ENCODE assay signal across 15 cellular contexts in genomic region chr6:1814279-1814678, GRCh38.
A peak's percentile ranks its signal among the peaks of the same experiment; 100 is the strongest.
DNase-seq lines count a peak whose midpoint lies in the region; ATAC-seq and TF ChIP-seq lines count a peak whose summit lies in the region.
"Had no signal": no experiment of that assay in that cellular context is flagged by ENCODE, and none has a peak within 500 bp of the region (broad histone marks: within the 10 kb centered on the region; RNA-seq: fewer than 3 reads in every experiment).

No MANE protein-coding gene starts in this region.

- H3K4me3 Mint-ChIP-seq in natural killer cell treated with Interleukin-12 subunit alpha and Interleukin-12 subunit beta and Interleukin-15 and Interleukin-18, amount 100 ng/mL, for 72 hours, result no peak overlapping the region
- no peak overlapping the region for H3K4me3 Mint-ChIP-seq in CD4-positive, alpha-beta memory T cell
- H3K4me3 Mint-ChIP-seq in activated CD4-positive, alpha-beta memory T cell treated with anti-CD3 and anti-CD28 coated beads for 36 hours, result no peak overlapping the region
- H3K4me3 Mint-ChIP-seq: B cell; CD4-positive, alpha-beta T cell; H9 had no signal

- H3K9me3 Mint-ChIP-seq in natural killer cell treated with Interleukin-12 subunit alpha and Interleukin-12 subunit beta and Interleukin-15 and Interleukin-18, amount 100 ng/mL, for 72 hours, result no peaks in the 10 kb centered on the region
- H3K9me3 Mint-ChIP-seq in CD4-positive, alpha-beta memory T cell, result no peaks in the 10 kb centered on the region
- no peaks in the 10 kb centered on the region for H3K9me3 Mint-ChIP-seq in activated CD4-positive, alpha-beta memory T cell treated with anti-CD3 and anti-CD28 coated beads for 36 hours
- H3K9me3 Mint-ChIP-seq: CD4-positive, alpha-beta T cell; H9 had no signal

- H3K79me2 ChIP-seq in OCI-LY3 (ENCODE audit: low read length), result no peaks in the 10 kb centered on the region
- no peaks in the 10 kb centered on the region for H3K79me2 ChIP-seq in mammary epithelial cell (ENCODE audit: insufficient read depth, low read length)

- CTCF ChIA-PET in HEK293 (lab: Yijun Ruan, JAX), result interaction anchor here (0.6 kb wide), 2 partner anchors 9 to 12 kb away, joined by 3 read pairs; no protein-coding TSS in a partner anchor
- CTCF ChIA-PET in mammary epithelial cell (lab: Charles Lee; ENCODE audit: low non-redundant PET), result no interaction called here
- CTCF ChIA-PET in CD4-positive, alpha-beta memory T cell (lab: Charles Lee; ENCODE audit: partially characterized antibody), result no interaction called here
- CTCF ChIA-PET in activated CD4-positive, alpha-beta memory T cell treated with anti-CD3 and anti-CD28 coated beads for 36 hours (lab: Charles Lee), result interaction anchor here (0.7 kb wide), 1 partner anchor 652 kb away, joined by 4 read pairs; no protein-coding TSS in a partner anchor

- peaks cover 0 to 3% of the 10 kb centered on the region in 2 donors for H3K27me3 Mint-ChIP-seq in natural killer cell treated with Interleukin-12 subunit alpha and Interleukin-12 subunit beta and Interleukin-15 and Interleukin-18, amount 100 ng/mL, for 72 hours
- H3K27me3 Mint-ChIP-seq in CD4-positive, alpha-beta memory T cell, result no peaks in the 10 kb centered on the region
- no peaks in the 10 kb centered on the region for H3K27me3 Mint-ChIP-seq in activated CD4-positive, alpha-beta memory T cell treated with anti-CD3 and anti-CD28 coated beads for 36 hours
- H3K27me3 Mint-ChIP-seq: B cell; CD4-positive, alpha-beta T cell had no signal

- peak overlapping the region; percentile 60 for H2AFZ ChIP-seq in OCI-LY3 (ENCODE audit: low read depth, low read length)
- H2AFZ ChIP-seq in mammary epithelial cell (ENCODE audit: low read depth, low read length), result no peak overlapping the region

- no peak overlapping the region for H3K9ac ChIP-seq in OCI-LY3 (ENCODE audit: low read length)
- no peak overlapping the region for H3K9ac ChIP-seq in mammary epithelial cell (ENCODE audit: insufficient read depth, low read length)

- DNase-seq in coronary artery (ENCODE audit: low spot score) (no peak), sciatic nerve (ENCODE audit: low spot score) (no peak), mammary epithelial cell (no peak)
- no peak for DNase-seq in natural killer cell treated with Interleukin-12 subunit alpha and Interleukin-12 subunit beta and Interleukin-15 and Interleukin-18, amount 100 ng/mL, for 72 hours (ENCODE audit: low spot score)
- no peak for DNase-seq in CD4-positive, alpha-beta memory T cell
- no peak for DNase-seq in activated CD4-positive, alpha-beta memory T cell treated with anti-CD3 and anti-CD28 coated beads for 36 hours
- DNase-seq: C1 segment of cervical spinal cord; CD4-positive, alpha-beta T cell; DMS79 treated with DMSO at 0.1 percent for 48 hours; EL; GOT3; H9 had no signal

- in situ Hi-C loops in mammary epithelial cell (cut with MboI; ENCODE audit: low sequenced_read_pairs in 2 of 2), result no loop called here

- no peaks in the 10 kb centered on the region for H3K36me3 ChIP-seq in HEK293 (ENCODE audit: control insufficient read depth in 2 of 2, insufficient read depth in 1 of 2, low read length in 2 of 2)
- H3K36me3 ChIP-seq in OCI-LY3 (replicated peaks; ENCODE audit: low read depth, low read length), result no peaks in the 10 kb centered on the region
- H3K36me3 ChIP-seq in mammary epithelial cell (ENCODE audit: insufficient read depth, low read length), result no peaks in the 10 kb centered on the region
- no peaks in the 10 kb centered on the region for H3K36me3 ChIP-seq in CD4-positive, alpha-beta memory T cell (ENCODE audit: insufficient read depth, low read length)

- intact Hi-C loops in sciatic nerve (cut with DNase I), result no loop called here
- intact Hi-C loops in mammary epithelial cell (cut with micrococcal nuclease), result no loop called here
- intact Hi-C loops in CD4-positive, alpha-beta memory T cell (cut with micrococcal nuclease), result no loop called here
- intact Hi-C loops in activated CD4-positive, alpha-beta memory T cell treated with anti-CD3 and anti-CD28 coated beads for 36 hours (cut with micrococcal nuclease), result no loop called here

- H3K9me3 ChIP-seq in HEK293 (ENCODE audit: control insufficient read depth, insufficient read depth, low read depth, low read length), result no peaks in the 10 kb centered on the region
- H3K9me3 ChIP-seq in OCI-LY3 (ENCODE audit: insufficient read depth, low read length), result no peaks in the 10 kb centered on the region
- H3K9me3 ChIP-seq in mammary epithelial cell (replicated peaks; ENCODE audit: insufficient read depth, low read length), result no peaks in the 10 kb centered on the region
- H3K9me3 ChIP-seq in CD4-positive, alpha-beta memory T cell (ENCODE audit: control insufficient read depth in 1 of 2, low read length in 2 of 2), result no peaks in the 10 kb centered on the region

- POLR2A ChIA-PET in HEK293 (lab: Yijun Ruan, JAX), result no interaction called here
- POLR2A ChIA-PET in CD4-positive, alpha-beta memory T cell (lab: Charles Lee; ENCODE audit: partially characterized antibody), result no interaction called here
- POLR2A ChIA-PET in activated CD4-positive, alpha-beta memory T cell treated with anti-CD3 and anti-CD28 coated beads for 36 hours (lab: Charles Lee), result no interaction called here

- no peaks in the 10 kb centered on the region for H3K27me3 ChIP-seq in OCI-LY3 (ENCODE audit: low read depth, low read length)
- no peaks in the 10 kb centered on the region for H3K27me3 ChIP-seq in mammary epithelial cell (ENCODE audit: insufficient read depth, low read length)
- no peaks in the 10 kb centered on the region for H3K27me3 ChIP-seq in CD4-positive, alpha-beta memory T cell (ENCODE audit: insufficient read depth, low read length)

- no peaks in the 10 kb centered on the region for H3K4me1 Mint-ChIP-seq in natural killer cell treated with Interleukin-12 subunit alpha and Interleukin-12 subunit beta and Interleukin-15 and Interleukin-18, amount 100 ng/mL, for 72 hours (ENCODE audit: low read depth in 2 of 2)
- H3K4me1 Mint-ChIP-seq in CD4-positive, alpha-beta memory T cell, result no peaks in the 10 kb centered on the region
- no peaks in the 10 kb centered on the region for H3K4me1 Mint-ChIP-seq in activated CD4-positive, alpha-beta memory T cell treated with anti-CD3 and anti-CD28 coated beads for 36 hours (ENCODE audit: low read depth)
- H3K4me1 Mint-ChIP-seq: B cell had no signal

- H3K4me3 ChIP-seq in HEK293 (ENCODE audit: low read depth, low read length) (no peak overlapping the region), OCI-LY3 (ENCODE audit: low read length) (no peak overlapping the region), coronary artery (peak overlapping the region; percentile 47), mammary epithelial cell (replicated peaks in 1 of 3; ENCODE audit: insufficient read depth in 1 of 3, low read depth in 2 of 3, low read length in 3 of 3) (no peak overlapping the region)
- H3K4me3 ChIP-seq in CD4-positive, alpha-beta memory T cell (ENCODE audit: low read length in 2 of 2), result no peak overlapping the region

- peak; percentile 75 for ATAC-seq in sciatic nerve
- ATAC-seq in natural killer cell treated with Interleukin-12 subunit alpha and Interleukin-12 subunit beta and Interleukin-15 and Interleukin-18, amount 100 ng/mL, for 72 hours, result no peak

- H3K4me2 ChIP-seq in OCI-LY3 (ENCODE audit: low read length), result peak overlapping the region; percentile 23; the same call in 1 of the 2 replicates
- H3K4me2 ChIP-seq in mammary epithelial cell (ENCODE audit: insufficient read depth, low read depth, low read length), result no peak overlapping the region

- peaks cover 39% of the 10 kb centered on the region for H3K4me1 ChIP-seq in HEK293 (ENCODE audit: control insufficient read depth, insufficient read depth, low read length)
- peaks cover 17% of the 10 kb centered on the region for H3K4me1 ChIP-seq in OCI-LY3 (ENCODE audit: low read length)
- no peaks in the 10 kb centered on the region for H3K4me1 ChIP-seq in mammary epithelial cell (ENCODE audit: insufficient read depth, low read length)
- H3K4me1 ChIP-seq in CD4-positive, alpha-beta memory T cell (ENCODE audit: insufficient read depth, low read length), result no peaks in the 10 kb centered on the region

- BruUV-seq in mammary epithelial cell (replicated peaks; lab: Mats Ljungman, UMichigan), result no TSS peak

- H4K20me1 ChIP-seq in OCI-LY3 (ENCODE audit: insufficient read depth, low read length), result no peaks in the 10 kb centered on the region
- H4K20me1 ChIP-seq in mammary epithelial cell (ENCODE audit: insufficient read depth, low read length), result no peaks in the 10 kb centered on the region

- H3K27ac ChIP-seq in HEK293 (ENCODE audit: extremely low read depth, low read depth, low read length) (no peak overlapping the region), OCI-LY3 (ENCODE audit: low read length) (no peak overlapping the region), coronary artery (no peak overlapping the region), mammary epithelial cell (ENCODE audit: insufficient read depth, low read depth, low read length) (no peak overlapping the region)
- H3K27ac ChIP-seq in CD4-positive, alpha-beta memory T cell (ENCODE audit: low read depth, low read length), result no peak overlapping the region

- 78% methylated on average over 4 of the region's 4 CpGs for WGBS in mammary epithelial cell (ENCODE audit: low coverage, missing lambda C conversion rate)

- H3K27ac Mint-ChIP-seq in natural killer cell treated with Interleukin-12 subunit alpha and Interleukin-12 subunit beta and Interleukin-15 and Interleukin-18, amount 100 ng/mL, for 72 hours, result no peak overlapping the region
- no peak overlapping the region for H3K27ac Mint-ChIP-seq in CD4-positive, alpha-beta memory T cell
- H3K27ac Mint-ChIP-seq in activated CD4-positive, alpha-beta memory T cell treated with anti-CD3 and anti-CD28 coated beads for 36 hours, result no peak overlapping the region
- H3K27ac Mint-ChIP-seq: B cell; CD4-positive, alpha-beta T cell; H9 had no signal

- no peaks in the 10 kb centered on the region for H3K36me3 Mint-ChIP-seq in natural killer cell treated with Interleukin-12 subunit alpha and Interleukin-12 subunit beta and Interleukin-15 and Interleukin-18, amount 100 ng/mL, for 72 hours
- peaks cover 0 to 3% of the 10 kb centered on the region in 2 donors for H3K36me3 Mint-ChIP-seq in CD4-positive, alpha-beta memory T cell
- no peaks in the 10 kb centered on the region for H3K36me3 Mint-ChIP-seq in activated CD4-positive, alpha-beta memory T cell treated with anti-CD3 and anti-CD28 coated beads for 36 hours

- TF ChIP-seq CTCF in HEK293 (tag by site-specific recombination; IDR thresholded peaks at IDR 0.05), result no peak
- no peak for TF ChIP-seq CTCF in OCI-LY3 (IDR thresholded peaks at IDR 0.05; ENCODE audit: low read depth, low read length)
- TF ChIP-seq CTCF in coronary artery (IDR thresholded peaks at IDR 0.05), result no peak
- no peak for TF ChIP-seq CTCF in mammary epithelial cell (conservative IDR thresholded peaks at IDR 0.05 in 1 of 2, IDR thresholded peaks at IDR 0.05 in 1 of 2; ENCODE audit: extremely low read depth in 1 of 2, insufficient read depth in 1 of 2, low read depth in 1 of 2, low read length in 2 of 2)

- dilution Hi-C loops in mammary epithelial cell (cut with HindIII; ENCODE audit: low sequenced_read_pairs), result no loop called here

Comparison
In these comparisons a context has a peak if more than half of its experiments do, and no peak if none do; other contexts are left out.
1. CTCF ChIA-PET loops: an anchor here in HEK293 (0.6 kb wide) and activated CD4-positive, alpha-beta memory T cell treated with anti-CD3 and anti-CD28 coated beads for 36 hours (0.7 kb wide); none called in mammary epithelial cell and CD4-positive, alpha-beta memory T cell.